8 cellular contexts compared by ENCODE assay signal in the genomic region with DNA sequence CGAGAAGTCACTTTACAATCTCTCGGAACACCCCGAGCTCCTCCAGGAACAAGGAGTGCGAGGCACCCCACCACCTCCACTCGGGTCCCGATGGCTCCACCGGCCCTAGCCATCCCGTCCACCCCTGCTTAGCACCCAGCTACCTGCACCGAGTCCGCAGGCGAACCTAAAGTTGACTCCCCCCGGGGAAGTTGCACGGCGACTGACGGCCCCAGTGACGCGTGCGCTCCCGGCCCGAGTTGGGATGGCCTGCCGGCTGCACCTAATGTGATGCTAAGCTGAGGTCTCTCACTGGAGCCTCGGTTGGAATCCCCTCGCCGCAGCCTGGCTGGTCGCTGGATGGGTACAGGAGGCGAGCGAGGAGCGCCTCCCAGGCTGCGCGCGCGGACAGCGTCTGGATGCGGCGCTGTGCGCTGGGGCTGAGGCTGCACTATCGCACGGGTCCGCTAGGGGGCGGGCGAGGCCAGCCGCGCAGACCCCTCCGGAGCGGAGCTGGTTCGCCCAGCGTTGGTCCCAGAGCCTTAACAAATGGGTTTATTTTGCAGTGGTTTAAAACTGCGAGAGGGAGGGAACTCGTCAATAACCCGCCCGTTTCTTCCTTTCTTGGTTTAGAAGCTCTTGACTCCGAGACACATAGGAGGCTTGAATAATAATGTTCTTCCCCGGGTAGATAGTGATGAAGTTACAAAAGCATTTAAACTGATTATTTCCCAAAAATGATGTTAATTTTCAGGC. TPM values are rescaled to one million over a fixed set of nuclear protein-coding genes. Genes with fewer than 3 reads are reported as not detected.
DNase-seq lines count a peak whose midpoint lies in the region; ATAC-seq and TF ChIP-seq lines count a peak whose summit lies in the region.

OXTR (minus strand) TSS at position 526 of the 735 bp plus-strand sequence. CDS start 1,426 bp downstream, outside the sequence.

- H3K4me1 ChIP-seq in OCI-LY3 (ENCODE audit: low read length) (peaks cover 79% of the 10 kb centered on the region), gastroesophageal sphincter (peaks cover 0 to 32% (median 5%) of the 10 kb centered on the region in 3 donors), transverse colon (peaks cover 3 to 25% (median 17%) of the 10 kb centered on the region in 4 donors)

- TF ChIP-seq EP300 in gastroesophageal sphincter (IDR thresholded peaks at IDR 0.05) = no peak
- TF ChIP-seq EP300 in transverse colon (IDR thresholded peaks at IDR 0.05; ENCODE audit: low read depth) = no peak

- peak within 1 kb of the TSS; percentile 71 for H2AFZ ChIP-seq in OCI-LY3 (ENCODE audit: low read depth, low read length)

- WGBS in gastroesophageal sphincter (ENCODE audit: low coverage in 1 of 2), 2 donors = 0% methylated on average over 5 to 6 of the region's 53 CpGs
- 4 to 14% methylated on average over 1 to 53 of the region's 53 CpGs for WGBS in transverse colon (ENCODE audit: low coverage in 1 of 2), 2 donors

- peak; percentile 75 for ATAC-seq in GM19324 (IDR thresholded peaks at IDR 0.05; ENCODE audit: low FRiP score, unreplicated experiment)
- peak; percentile 78 for ATAC-seq in HG03432 (IDR thresholded peaks at IDR 0.05; ENCODE audit: unreplicated experiment)
- peak; percentile 77 for ATAC-seq in gastroesophageal sphincter
- ATAC-seq in omental fat pad (ENCODE audit: low FRiP score) = peak; percentile 86

- DNase-seq in COR-L47 (lab: John Stamatoyannopoulos, UW) = peak; percentile 23
- DNase-seq in activated T-helper 9 cell treated with anti-CD3 and anti-CD28 coated beads, Interleukin-2, amount 50 U/mL, for 16 hours (ENCODE audit: low read depth) = peak; percentile 15
- no peak for DNase-seq in omental fat pad (ENCODE audit: low spot score)
- DNase-seq in transverse colon = peak; percentile 54

- in situ Hi-C loops in transverse colon (cut with MboI; ENCODE audit: low pct_ligation_motif_present in 1 of 4, low pct_unique_long_range_greater_than_20kb in 1 of 4, low sequenced_read_pairs in 3 of 4) = no loop called here

- peak within 1 kb of the TSS; percentile 86 for H3K4me2 ChIP-seq in OCI-LY3 (ENCODE audit: low read length)

- H3K4me3 ChIP-seq in OCI-LY3 (ENCODE audit: low read length) (peak within 1 kb of the TSS; percentile 85), gastroesophageal sphincter (peak within 1 kb of the TSS in 1 of 2 donors; percentile 42), transverse colon (peak within 1 kb of the TSS in 1 of 4 donors; percentile 23)

- H3K27me3 ChIP-seq in OCI-LY3 (ENCODE audit: low read depth, low read length) = no peaks in the 10 kb centered on the region
- H3K27me3 ChIP-seq in gastroesophageal sphincter = peaks cover 67% of the 10 kb centered on the region
- peaks cover 50% of the 10 kb centered on the region for H3K27me3 ChIP-seq in transverse colon

- peaks cover 8% of the 10 kb centered on the region; the same call in 1 of the 2 replicates for H3K79me2 ChIP-seq in OCI-LY3 (ENCODE audit: low read length)

- intact Hi-C loops in transverse colon (cut with DNase I; ENCODE audit: low total_unique reads) = no loop called here

- H3K36me3 ChIP-seq in OCI-LY3 (replicated peaks; ENCODE audit: low read depth, low read length) (peaks cover 16% of the 10 kb centered on the region), gastroesophageal sphincter (no peaks in the 10 kb centered on the region), transverse colon (no peaks in the 10 kb centered on the region)

- peak within 1 kb of the TSS; percentile 71 for H3K9ac ChIP-seq in OCI-LY3 (ENCODE audit: low read length)

- no peaks in the 10 kb centered on the region for H3K9me3 ChIP-seq in OCI-LY3 (ENCODE audit: insufficient read depth, low read length)
- no peaks in the 10 kb centered on the region for H3K9me3 ChIP-seq in gastroesophageal sphincter
- H3K9me3 ChIP-seq in transverse colon = no peaks in the 10 kb centered on the region

- H3K27ac ChIP-seq in OCI-LY3 (ENCODE audit: low read length) = peak within 1 kb of the TSS; percentile 63
- no peak within 1 kb of the TSS for H3K27ac ChIP-seq in gastroesophageal sphincter
- H3K27ac ChIP-seq in transverse colon = no peak within 1 kb of the TSS

- TF ChIP-seq CTCF in OCI-LY3 (IDR thresholded peaks at IDR 0.05; ENCODE audit: low read depth, low read length) = peak; percentile 91
- TF ChIP-seq CTCF in gastroesophageal sphincter (IDR thresholded peaks at IDR 0.05) = peak in 3 of 4 experiments; percentile 72 to 99 (median 90)
- peak in 2 of 3 donors; percentile 67 to 94 for TF ChIP-seq CTCF in omental fat pad (IDR thresholded peaks at IDR 0.05)
- TF ChIP-seq CTCF in transverse colon (IDR thresholded peaks at IDR 0.05) = peak; percentile 76 to 99 (median 99)

- H4K20me1 ChIP-seq in OCI-LY3 (ENCODE audit: insufficient read depth, low read length) = no peaks in the 10 kb centered on the region

- TF ChIP-seq POLR2A in gastroesophageal sphincter (IDR thresholded peaks at IDR 0.05) (no peak), transverse colon (IDR thresholded peaks at IDR 0.05) (no peak)

RNA-seq across cellular contexts. Expression of gene OXTR, which starts in this region (rescaled TPM):
- 1 to 10 TPM in 1 of 4 donors, under 1 TPM in 2, not detected in 1; 0.27 to 4.2 (median 0.49) TPM for total RNA-seq in gastroesophageal sphincter
- 1 to 10 TPM in 2 of 4 donors, under 1 TPM in 2; 0.13 to 2.4 (median 0.83) TPM for total RNA-seq in omental fat pad
- 1 to 10 TPM in 1 of 4 donors, under 1 TPM in 1, not detected in 2; 0.27 to 1.1 TPM for total RNA-seq in transverse colon
